In the genomic region with DNA sequence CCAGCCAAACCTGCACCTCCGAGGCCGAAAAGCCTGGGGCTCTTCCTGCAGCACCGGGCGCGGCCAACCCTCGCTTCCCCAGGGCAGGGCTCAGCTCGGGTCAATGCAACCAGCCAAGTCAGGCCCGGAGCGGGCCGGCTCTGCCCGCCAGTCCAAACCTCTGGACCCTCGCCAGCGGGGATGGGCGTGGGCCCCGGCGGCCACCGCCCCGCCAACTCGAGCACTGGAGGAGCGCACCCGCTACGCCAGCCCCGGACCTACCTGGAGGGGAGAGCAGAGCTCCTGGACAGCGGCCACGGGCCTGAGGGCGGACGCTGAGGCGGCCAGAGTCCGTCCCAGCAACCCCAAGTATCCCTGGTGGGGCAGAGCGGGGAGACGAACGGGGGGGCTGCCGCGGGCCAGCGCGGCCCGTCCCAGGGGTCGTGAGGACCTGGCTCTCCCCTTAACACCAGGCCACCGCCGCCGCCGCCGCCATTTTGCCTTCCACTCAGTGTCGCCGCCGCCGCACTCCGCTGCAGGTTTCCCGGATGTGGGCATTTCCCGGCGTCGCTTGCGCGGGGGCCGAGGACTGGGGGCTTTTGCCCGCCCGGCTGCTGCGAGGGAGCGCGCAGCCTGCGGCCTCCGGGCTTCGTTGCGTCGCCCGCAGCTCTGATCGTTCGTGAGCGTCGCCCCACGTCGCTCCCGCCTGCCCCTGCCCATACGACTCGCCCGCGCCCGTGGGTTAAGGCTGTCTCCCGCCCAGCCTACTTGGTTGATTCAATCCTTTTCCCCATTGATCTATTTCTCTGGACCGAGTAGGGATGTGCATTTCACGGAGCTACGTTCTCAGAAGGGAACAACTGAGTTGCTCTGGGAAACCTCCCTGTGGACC, we compare ENCODE assay signal across 8 cellular contexts. TPM values are rescaled to one million over a fixed set of nuclear protein-coding genes. Genes with fewer than 3 reads are reported as not detected.
DNase-seq lines count a peak whose midpoint lies in the region; ATAC-seq and TF ChIP-seq lines count a peak whose summit lies in the region.

Gene LATS1, minus strand, starts transcription at position 514 of the 871 bp plus-strand sequence. CDS start 15,975 bp downstream, outside the sequence.

- no peak for TF ChIP-seq CTCF in LNCaP clone FGC (IDR thresholded peaks at IDR 0.05; ENCODE audit: control insufficient read depth, extremely low read depth, insufficient read depth)
- TF ChIP-seq CTCF in RWPE2 (IDR thresholded peaks at IDR 0.05; ENCODE audit: poor library complexity, severe bottlenecking) = no peak

- peak; percentile 82 for ATAC-seq in RWPE2 (ENCODE audit: low read depth)
- ATAC-seq in natural killer cell treated with Interleukin-12 subunit alpha and Interleukin-12 subunit beta and Interleukin-15 and Interleukin-18, amount 100 ng/mL, for 72 hours = peak; percentile 96 to 97
- peak; percentile 95 for ATAC-seq in stimulated activated naive CD8-positive, alpha-beta T cell treated with anti-CD3 and anti-CD28 coated beads, Interleukin-15, Interleukin-2, amounts not matched to agents 100 U/mL and 50 U/mL, for 24 hours

- intact Hi-C loops in activated T-helper 2 cell treated with anti-CD3 and anti-CD28 coated beads, Interferon-gamma antibody, Interleukin-2, Interleukin-4, amounts not matched to agents 10 μg/mL and 5 μg/mL and 100 μg/mL, durations not matched to agents 14 hours and 24 hours and 36 hours (cut with micrococcal nuclease) = loop anchor here (1.0 to 10.0 kb wide), 5 partner anchors 29 to 287 kb away; partner anchors contain the start of genes GINM1, KATNA1 and NUP43

- H3K27me3 ChIP-seq in RWPE2 (ENCODE audit: insufficient read depth, poor library complexity, severe bottlenecking) = no peaks in the 10 kb centered on the region

- peaks cover 31% of the 10 kb centered on the region for H3K4me1 Mint-ChIP-seq in activated T-helper 2 cell treated with anti-CD3 and anti-CD28 coated beads, Interferon-gamma antibody, Interleukin-2, Interleukin-4, amounts not matched to agents 10 μg/mL and 5 μg/mL and 100 μg/mL, durations not matched to agents 14 hours and 24 hours and 36 hours (ENCODE audit: low read depth)
- peaks cover 19 to 28% of the 10 kb centered on the region in 2 donors for H3K4me1 Mint-ChIP-seq in natural killer cell treated with Interleukin-12 subunit alpha and Interleukin-12 subunit beta and Interleukin-15 and Interleukin-18, amount 100 ng/mL, for 72 hours (ENCODE audit: low read depth in 2 of 2)

- H3K9me3 ChIP-seq in RWPE2 (ENCODE audit: severe bottlenecking) = no peaks in the 10 kb centered on the region

- H3K9me3 Mint-ChIP-seq in activated T-helper 2 cell treated with anti-CD3 and anti-CD28 coated beads, Interferon-gamma antibody, Interleukin-2, Interleukin-4, amounts not matched to agents 10 μg/mL and 5 μg/mL and 100 μg/mL, durations not matched to agents 14 hours and 24 hours and 36 hours = no peaks in the 10 kb centered on the region
- H3K9me3 Mint-ChIP-seq in natural killer cell treated with Interleukin-12 subunit alpha and Interleukin-12 subunit beta and Interleukin-15 and Interleukin-18, amount 100 ng/mL, for 72 hours = no peaks in the 10 kb centered on the region

- no peaks in the 10 kb centered on the region for H3K27me3 Mint-ChIP-seq in activated T-helper 2 cell treated with anti-CD3 and anti-CD28 coated beads, Interferon-gamma antibody, Interleukin-2, Interleukin-4, amounts not matched to agents 10 μg/mL and 5 μg/mL and 100 μg/mL, durations not matched to agents 14 hours and 24 hours and 36 hours (ENCODE audit: low read depth)
- H3K27me3 Mint-ChIP-seq in natural killer cell treated with Interleukin-12 subunit alpha and Interleukin-12 subunit beta and Interleukin-15 and Interleukin-18, amount 100 ng/mL, for 72 hours = no peaks in the 10 kb centered on the region

- H3K4me3 Mint-ChIP-seq in activated T-helper 2 cell treated with anti-CD3 and anti-CD28 coated beads, Interferon-gamma antibody, Interleukin-2, Interleukin-4, amounts not matched to agents 10 μg/mL and 5 μg/mL and 100 μg/mL, durations not matched to agents 14 hours and 24 hours and 36 hours (ENCODE audit: low read depth) = peak within 1 kb of the TSS; percentile 96
- peak within 1 kb of the TSS; percentile 100 for H3K4me3 Mint-ChIP-seq in natural killer cell treated with Interleukin-12 subunit alpha and Interleukin-12 subunit beta and Interleukin-15 and Interleukin-18, amount 100 ng/mL, for 72 hours

- H3K27ac ChIP-seq in RWPE2 (ENCODE audit: poor library complexity, severe bottlenecking) = peak within 1 kb of the TSS; percentile 87

- peak within 1 kb of the TSS; percentile 91 for H3K4me3 ChIP-seq in LNCaP clone FGC (ENCODE audit: low read depth, low read length)
- peak within 1 kb of the TSS; percentile 89 for H3K4me3 ChIP-seq in RWPE2 (ENCODE audit: severe bottlenecking)

- DNase-seq in EL (peak; percentile 87), H4 (ENCODE audit: low spot score) (peak; percentile 45), LNCaP clone FGC (ENCODE audit: low read depth) (peak; percentile 81), RWPE2 (ENCODE audit: low spot score) (peak; percentile 85), fibroblast of peridontal ligament (ENCODE audit: extremely low read depth) (peak; percentile 81)
- peak; percentile 88 for DNase-seq in activated T-helper 2 cell treated with anti-CD3 and anti-CD28 coated beads, Interferon-gamma antibody, Interleukin-2, Interleukin-4, amounts not matched to agents 10 μg/mL and 5 μg/mL and 100 μg/mL, durations not matched to agents 14 hours and 24 hours and 36 hours (ENCODE audit: low spot score)
- DNase-seq in natural killer cell treated with Interleukin-12 subunit alpha and Interleukin-12 subunit beta and Interleukin-15 and Interleukin-18, amount 100 ng/mL, for 72 hours (ENCODE audit: low spot score) = peak; percentile 94
- peak; percentile 94 for DNase-seq in stimulated activated naive CD8-positive, alpha-beta T cell treated with anti-CD3 and anti-CD28 coated beads, Interleukin-15, Interleukin-2, amounts not matched to agents 100 U/mL and 50 U/mL, for 24 hours

- H3K4me1 ChIP-seq in RWPE2 (ENCODE audit: insufficient read depth, poor library complexity, severe bottlenecking) = peaks cover 7% of the 10 kb centered on the region

- H3K27ac Mint-ChIP-seq in activated T-helper 2 cell treated with anti-CD3 and anti-CD28 coated beads, Interferon-gamma antibody, Interleukin-2, Interleukin-4, amounts not matched to agents 10 μg/mL and 5 μg/mL and 100 μg/mL, durations not matched to agents 14 hours and 24 hours and 36 hours = peak within 1 kb of the TSS; percentile 97
- H3K27ac Mint-ChIP-seq in natural killer cell treated with Interleukin-12 subunit alpha and Interleukin-12 subunit beta and Interleukin-15 and Interleukin-18, amount 100 ng/mL, for 72 hours = peak within 1 kb of the TSS; percentile 94 to 96

- H3K36me3 Mint-ChIP-seq in activated T-helper 2 cell treated with anti-CD3 and anti-CD28 coated beads, Interferon-gamma antibody, Interleukin-2, Interleukin-4, amounts not matched to agents 10 μg/mL and 5 μg/mL and 100 μg/mL, durations not matched to agents 14 hours and 24 hours and 36 hours (ENCODE audit: low read depth) = peaks cover 30% of the 10 kb centered on the region
- peaks cover 4% of the 10 kb centered on the region for H3K36me3 Mint-ChIP-seq in natural killer cell treated with Interleukin-12 subunit alpha and Interleukin-12 subunit beta and Interleukin-15 and Interleukin-18, amount 100 ng/mL, for 72 hours

- peaks cover 21% of the 10 kb centered on the region for H3K36me3 ChIP-seq in RWPE2 (ENCODE audit: low read depth)

RNA-seq across cellular contexts. Expression of gene LATS1, which starts in this region (rescaled TPM):
- total RNA-seq in H4 (2014; rRNA removed; shearing (Covaris generic)) = 6.7 and 8.5 TPM in 2 replicates
- total RNA-seq in activated T-helper 2 cell treated with anti-CD3 and anti-CD28 coated beads, Interferon-gamma antibody, Interleukin-2, Interleukin-4, amounts not matched to agents 10 μg/mL and 5 μg/mL and 100 μg/mL, durations not matched to agents 14 hours and 24 hours and 36 hours = 27.8 and 28.4 TPM in 2 replicates
- 10 to 100 TPM; 37.4 to 41.4 TPM for total RNA-seq in natural killer cell treated with Interleukin-12 subunit alpha and Interleukin-12 subunit beta and Interleukin-15 and Interleukin-18, amount 100 ng/mL, for 72 hours

Comparison
In these comparisons a context has a peak if more than half of its experiments do, and no peak if none do; other contexts are left out.
1. Peak in every context shown above with its lines: DNase-seq, ATAC-seq, H3K4me3 ChIP-seq and H3K27ac ChIP-seq.